ENCODE assay signal across 10 cellular contexts in the genomic region with DNA sequence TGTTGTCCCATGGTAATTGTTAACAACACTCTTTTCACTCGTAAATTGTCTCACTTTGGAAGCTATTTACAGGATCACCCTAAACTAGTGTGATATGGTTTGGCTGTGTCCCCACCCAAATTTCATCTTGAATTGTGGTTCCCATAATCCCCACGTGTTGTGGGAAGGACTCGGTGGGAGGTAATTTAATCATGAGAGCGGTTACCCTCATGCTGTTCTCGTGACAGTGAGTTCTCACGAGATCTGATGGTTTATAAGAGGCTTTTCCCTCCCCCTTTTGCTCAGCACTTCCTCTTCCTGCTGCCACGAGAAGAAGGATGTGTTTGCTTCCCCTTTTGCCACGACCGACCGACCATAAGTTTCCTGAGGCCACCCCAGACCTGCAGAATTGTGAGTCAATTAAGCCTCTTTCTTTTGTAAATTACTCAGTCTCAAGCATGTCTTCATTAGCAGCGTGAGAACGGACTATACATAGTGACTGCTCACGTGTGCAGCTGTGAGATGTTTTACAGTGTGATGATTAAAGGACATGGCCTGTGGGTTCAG. TPM values are rescaled to one million over a fixed set of nuclear protein-coding genes. Genes with fewer than 3 reads are reported as not detected.
A peak's percentile ranks its signal among the peaks of the same experiment; 100 is the strongest.
DNase-seq lines count a peak whose midpoint lies in the region; ATAC-seq and TF ChIP-seq lines count a peak whose summit lies in the region.
"Had no signal": no experiment of that assay in that cellular context is flagged by ENCODE, and none has a peak within 500 bp of the region (broad histone marks: within the 10 kb centered on the region; RNA-seq: fewer than 3 reads in every experiment).

No MANE protein-coding gene starts in this region.

- H3K27ac ChIP-seq in CD4-positive, alpha-beta T cell (ENCODE audit: low read depth, low read length) = no peak overlapping the region
- H3K27ac ChIP-seq in HUES48 (ENCODE audit: low read depth, low read length) = peak overlapping the region; percentile 49
- H3K27ac ChIP-seq in iPS-20b (ENCODE audit: low read length) = no peak overlapping the region
- H3K27ac ChIP-seq in gastroesophageal sphincter = no peak overlapping the region

- POLR2A ChIA-PET in CD4-positive, alpha-beta T cell (lab: Charles Lee) = no interaction called here
- POLR2A ChIA-PET in WTC11 (lab: Charles Lee) = no interaction called here

- ATAC-seq in CD4-positive, alpha-beta T cell (ENCODE audit: poor library complexity) = no peak
- peak; percentile 60 for ATAC-seq in WTC11
- ATAC-seq in gastroesophageal sphincter = no peak
- ATAC-seq in HG02571 (IDR thresholded peaks at IDR 0.05; ENCODE audit: unreplicated experiment) = no peak

- no peaks in the 10 kb centered on the region for H3K9me3 Mint-ChIP-seq in CD4-positive, alpha-beta T cell
- H3K9me3 Mint-ChIP-seq in WTC11 = peaks cover 6% of the 10 kb centered on the region

- H3K36me3 Mint-ChIP-seq in CD4-positive, alpha-beta T cell (ENCODE audit: low read depth) = peaks cover 17% of the 10 kb centered on the region
- no peaks in the 10 kb centered on the region; the same call in 1 of the 2 replicates for H3K36me3 Mint-ChIP-seq in WTC11

- 23 to 36% methylated on average over 7 to 13 of the region's 13 CpGs for WGBS in gastroesophageal sphincter (ENCODE audit: low coverage in 1 of 2), 2 donors

- no peak for TF ChIP-seq CTCF in CD4-positive, alpha-beta T cell (IDR thresholded peaks at IDR 0.05)
- TF ChIP-seq CTCF in WTC11 (IDR thresholded peaks at IDR 0.05) (no peak), GM13977 (IDR thresholded peaks at IDR 0.05; ENCODE audit: extremely low read depth, insufficient read depth, missing control alignments) (no peak), gastroesophageal sphincter (IDR thresholded peaks at IDR 0.05) (no peak)

- in situ Hi-C loops in GM13977 (cut with MboI; ENCODE audit: low pct_unique_long_range_greater_than_20kb, low sequenced_read_pairs, unreplicated experiment) = no loop called here

- H3K27ac Mint-ChIP-seq in CD4-positive, alpha-beta T cell = peak overlapping the region; percentile 9
- peak overlapping the region; percentile 84 for H3K27ac Mint-ChIP-seq in WTC11

- DNase-seq in CD4-positive, alpha-beta T cell = no peak
- DNase-seq in WTC11 (ENCODE audit: low spot score) (no peak), GM13977 (ENCODE audit: low spot score) (no peak), NCI-H1694 (lab: John Stamatoyannopoulos, UW) (no peak)
- DNase-seq: foreskin fibroblast, NCI-H2171 had no signal

- TF ChIP-seq EP300 in gastroesophageal sphincter (IDR thresholded peaks at IDR 0.05) = no peak

- H3K4me3 ChIP-seq in HUES48 (ENCODE audit: low read depth, low read length) (peak overlapping the region; percentile 23; the same call in 1 of the 2 replicates), iPS-20b (ENCODE audit: low read length) (peak overlapping the region; percentile 27), gastroesophageal sphincter (no peak overlapping the region)

- peak overlapping the region; percentile 85 for H3K4me3 Mint-ChIP-seq in CD4-positive, alpha-beta T cell
- H3K4me3 Mint-ChIP-seq in WTC11 = peak overlapping the region; percentile 56

- H3K4me1 Mint-ChIP-seq in CD4-positive, alpha-beta T cell (ENCODE audit: low read depth) = peaks cover 20% of the 10 kb centered on the region
- H3K4me1 Mint-ChIP-seq in WTC11 = peaks cover 20% of the 10 kb centered on the region

- CTCF ChIA-PET in CD4-positive, alpha-beta T cell (lab: Charles Lee) = no interaction called here
- CTCF ChIA-PET in WTC11 (lab: Charles Lee) = interaction anchor here (1.1 to 1.2 kb wide), 2 partner anchors 14 to 33 kb away, joined by 3 to 5 read pairs; no protein-coding TSS in a partner anchor

- no peaks in the 10 kb centered on the region for H3K9me3 ChIP-seq in CD4-positive, alpha-beta T cell (ENCODE audit: control insufficient read depth, low read length)
- no peaks in the 10 kb centered on the region for H3K9me3 ChIP-seq in HUES48 (ENCODE audit: control insufficient read depth, insufficient read depth, low read length)
- no peaks in the 10 kb centered on the region for H3K9me3 ChIP-seq in iPS-20b (ENCODE audit: insufficient read depth, low read depth, low read length)
- H3K9me3 ChIP-seq in gastroesophageal sphincter = no peaks in the 10 kb centered on the region

- H3K27me3 Mint-ChIP-seq in CD4-positive, alpha-beta T cell = no peaks in the 10 kb centered on the region
- no peaks in the 10 kb centered on the region for H3K27me3 Mint-ChIP-seq in WTC11 (ENCODE audit: low read depth)

- no peaks in the 10 kb centered on the region for H3K36me3 ChIP-seq in HUES48 (ENCODE audit: control insufficient read depth, insufficient read depth, low read length)
- H3K36me3 ChIP-seq in iPS-20b (ENCODE audit: insufficient read depth, low read depth, low read length) = no peaks in the 10 kb centered on the region
- no peaks in the 10 kb centered on the region for H3K36me3 ChIP-seq in gastroesophageal sphincter

- peaks cover 15% of the 10 kb centered on the region for H3K4me1 ChIP-seq in HUES48 (ENCODE audit: control insufficient read depth, insufficient read depth, low read length)
- H3K4me1 ChIP-seq in iPS-20b (ENCODE audit: insufficient read depth, low read length) = peaks cover 7% of the 10 kb centered on the region; the same call in 1 of the 2 replicates
- no peaks in the 10 kb centered on the region for H3K4me1 ChIP-seq in gastroesophageal sphincter

- TF ChIP-seq POLR2A in gastroesophageal sphincter (IDR thresholded peaks at IDR 0.05) = no peak

- H3K27me3 ChIP-seq in CD4-positive, alpha-beta T cell (ENCODE audit: control insufficient read depth, insufficient read depth, low read length) = no peaks in the 10 kb centered on the region
- H3K27me3 ChIP-seq in HUES48 (ENCODE audit: control insufficient read depth, insufficient read depth, low read length) (no peaks in the 10 kb centered on the region), iPS-20b (ENCODE audit: insufficient read depth, low read length) (no peaks in the 10 kb centered on the region), gastroesophageal sphincter (no peaks in the 10 kb centered on the region)

- H3K9ac ChIP-seq in HUES48 (ENCODE audit: low read depth, low read length) (no peak overlapping the region), iPS-20b (ENCODE audit: low read depth, low read length) (no peak overlapping the region)

- intact Hi-C loops in CD4-positive, alpha-beta T cell (cut with DNase I, micrococcal nuclease) = no loop called here

TF ChIP-seq in WTC11, 78 proteins besides CTCF, POLR2A, EP300 and RAD21:
- TF ChIP-seq, protein P1, sequence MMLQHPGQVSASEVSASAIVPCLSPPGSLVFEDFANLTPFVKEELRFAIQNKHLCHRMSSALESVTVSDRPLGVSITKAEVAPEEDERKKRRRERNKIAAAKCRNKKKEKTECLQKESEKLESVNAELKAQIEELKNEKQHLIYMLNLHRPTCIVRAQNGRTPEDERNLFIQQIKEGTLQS (CRISPR knock-in tag; conservative IDR thresholded peaks at IDR 0.05) = no peak
- TF ChIP-seq NFATC4 (CRISPR knock-in tag; IDR thresholded peaks at IDR 0.05) = no peak
- no peak for TF ChIP-seq CBFB (CRISPR knock-in tag; IDR thresholded peaks at IDR 0.05; ENCODE audit: low read depth)
- TF ChIP-seq GABPB1 (CRISPR knock-in tag; IDR thresholded peaks at IDR 0.05) = 0 out of 2 replicates have a peak, but pooled peaks have one; percentile 31
- TF ChIP-seq, protein P2, sequence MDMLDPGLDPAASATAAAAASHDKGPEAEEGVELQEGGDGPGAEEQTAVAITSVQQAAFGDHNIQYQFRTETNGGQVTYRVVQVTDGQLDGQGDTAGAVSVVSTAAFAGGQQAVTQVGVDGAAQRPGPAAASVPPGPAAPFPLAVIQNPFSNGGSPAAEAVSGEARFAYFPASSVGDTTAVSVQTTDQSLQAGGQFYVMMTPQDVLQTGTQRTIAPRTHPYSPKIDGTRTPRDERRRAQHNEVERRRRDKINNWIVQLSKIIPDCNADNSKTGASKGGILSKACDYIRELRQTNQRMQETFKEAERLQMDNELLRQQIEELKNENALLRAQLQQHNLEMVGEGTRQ (CRISPR knock-in tag; IDR thresholded peaks at IDR 0.05) = peak; percentile 37; the same call in 1 of the 2 replicates
- TF ChIP-seq, protein P3, sequence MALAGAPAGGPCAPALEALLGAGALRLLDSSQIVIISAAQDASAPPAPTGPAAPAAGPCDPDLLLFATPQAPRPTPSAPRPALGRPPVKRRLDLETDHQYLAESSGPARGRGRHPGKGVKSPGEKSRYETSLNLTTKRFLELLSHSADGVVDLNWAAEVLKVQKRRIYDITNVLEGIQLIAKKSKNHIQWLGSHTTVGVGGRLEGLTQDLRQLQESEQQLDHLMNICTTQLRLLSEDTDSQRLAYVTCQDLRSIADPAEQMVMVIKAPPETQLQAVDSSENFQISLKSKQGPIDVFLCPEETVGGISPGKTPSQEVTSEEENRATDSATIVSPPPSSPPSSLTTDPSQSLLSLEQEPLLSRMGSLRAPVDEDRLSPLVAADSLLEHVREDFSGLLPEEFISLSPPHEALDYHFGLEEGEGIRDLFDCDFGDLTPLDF (CRISPR knock-in tag; IDR thresholded peaks at IDR 0.05) = no peak
- no peak for TF ChIP-seq EMX1 (CRISPR knock-in tag; IDR thresholded peaks at IDR 0.05)

RNA-seq across cellular contexts. Expression of gene DNAH3, which starts 34.4 kb away (rescaled TPM):
- not detected for total RNA-seq in CD4-positive, alpha-beta T cell
- total RNA-seq in WTC11 (2021) = 0.57 to 1.2 TPM (median 1.1 TPM) in 3 replicates
- total RNA-seq in gastroesophageal sphincter = under 1 TPM in 2 of 4 donors, not detected in 2; 0.13 to 0.15 TPM

RNA-seq across cellular contexts. Expression of gene LDAF1, which starts 42.3 kb away (rescaled TPM):
- 10 to 100 TPM; 11.0 to 11.2 TPM for total RNA-seq in CD4-positive, alpha-beta T cell
- total RNA-seq in WTC11 (2021) = 34.6 to 42.8 TPM (median 36.4 TPM) in 3 replicates
- 100 to 1,000 TPM; 126 to 170 (median 143) TPM for total RNA-seq in gastroesophageal sphincter

Comparison
In these comparisons a context has a peak if more than half of its experiments do, and no peak if none do; other contexts are left out.
1. H3K4me3 ChIP-seq: peak in HUES48 (single experiment) and iPS-20b (single experiment); none in gastroesophageal sphincter (0 of 2).